10 cellular contexts compared by ENCODE assay signal in the genomic region with DNA sequence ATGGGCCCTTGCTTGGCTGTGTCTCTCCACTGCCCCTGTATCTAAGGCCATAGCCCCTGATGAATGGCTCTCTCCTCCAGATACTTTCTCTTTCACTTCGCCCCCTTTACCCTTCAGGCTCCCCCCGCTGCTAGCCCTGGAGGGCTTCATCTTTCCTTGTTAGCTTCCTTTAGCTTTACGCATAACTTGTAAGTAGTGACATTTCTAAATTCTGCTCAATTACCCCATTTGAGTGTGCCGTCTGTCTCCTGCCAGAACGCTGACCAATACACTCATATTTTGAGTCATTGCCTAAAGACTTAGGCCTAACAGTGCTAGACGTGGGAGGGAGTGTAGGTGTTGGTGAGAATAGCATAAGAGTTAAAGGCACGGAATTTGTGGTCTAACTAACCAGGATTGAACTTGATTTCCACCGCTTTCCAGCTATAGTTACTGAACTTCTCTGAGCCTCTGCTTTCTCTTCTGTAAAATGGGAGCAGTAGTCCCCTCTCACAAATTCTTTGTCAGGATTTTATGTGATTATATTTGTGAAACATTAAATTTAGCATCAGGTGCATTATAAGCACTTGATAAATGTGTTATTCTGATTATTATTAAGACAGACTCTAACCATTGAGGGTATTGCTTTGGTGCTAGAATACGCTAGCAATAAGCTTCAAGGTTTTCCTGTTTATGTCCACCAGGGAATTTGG.
DNase-seq lines count a peak whose midpoint lies in the region; ATAC-seq, FAIRE-seq and TF ChIP-seq lines count a peak whose summit lies in the region.
"Had no signal": no experiment of that assay in that cellular context is flagged by ENCODE, and none has a peak within 500 bp of the region (broad histone marks: within the 10 kb centered on the region; RNA-seq: fewer than 3 reads in every experiment).

No MANE protein-coding gene starts in this region.

- no peak for FAIRE-seq in D721Med (lab: Jason Lieb, UNC)

- H3K36me3 ChIP-seq in hepatocyte (replicated peaks; ENCODE audit: insufficient read depth, low read depth): no peaks in the 10 kb centered on the region

- H3K4me2 ChIP-seq in hepatocyte: no peak overlapping the region

- ATAC-seq in GM21737 (IDR thresholded peaks at IDR 0.05; ENCODE audit: unreplicated experiment): peak; percentile 75
- ATAC-seq in stimulated activated naive CD8-positive, alpha-beta T cell treated with anti-CD3 and anti-CD28 coated beads, Interleukin-15, Interleukin-2, amounts not matched to agents 100 U/mL and 50 U/mL, for 24 hours: peak; percentile 82
- ATAC-seq: HCT116 had no signal

- H3K9me3 ChIP-seq in hepatocyte (ENCODE audit: low read depth): no peaks in the 10 kb centered on the region

- H3K4me1 Mint-ChIP-seq in T-helper 2 cell treated with Interferon-gamma antibody and Interleukin-4, amounts not matched to agents 5 μg/mL and 100 μg/mL, for 36 hours (ENCODE audit: low read depth): peaks cover 30% of the 10 kb centered on the region
- H3K4me1 Mint-ChIP-seq in immature natural killer cell: peaks cover 27 to 49% of the 10 kb centered on the region in 2 donors

- no peaks in the 10 kb centered on the region for H4K20me1 ChIP-seq in hepatocyte (ENCODE audit: insufficient read depth, poor library complexity, severe bottlenecking)

- WGBS in hepatocyte (ENCODE audit: low lambda C conversion rate, missing lambda C conversion rate): 92% methylated on average over 9 of the region's 9 CpGs

- peak overlapping the region; percentile 77 for H3K4me3 Mint-ChIP-seq in T-helper 2 cell treated with Interferon-gamma antibody and Interleukin-4, amounts not matched to agents 5 μg/mL and 100 μg/mL, for 36 hours
- peak overlapping the region; percentile 64 to 91 (median 76) for H3K4me3 Mint-ChIP-seq in immature natural killer cell

- peak overlapping the region; percentile 72 for H3K27ac Mint-ChIP-seq in T-helper 2 cell treated with Interferon-gamma antibody and Interleukin-4, amounts not matched to agents 5 μg/mL and 100 μg/mL, for 36 hours
- peak overlapping the region; percentile 12 to 95 (median 84) for H3K27ac Mint-ChIP-seq in immature natural killer cell

- no peaks in the 10 kb centered on the region for H3K27me3 ChIP-seq in hepatocyte

- H3K4me1 ChIP-seq in hepatocyte (ENCODE audit: insufficient read depth): peaks cover 34% of the 10 kb centered on the region

- H3K9me3 Mint-ChIP-seq in T-helper 2 cell treated with Interferon-gamma antibody and Interleukin-4, amounts not matched to agents 5 μg/mL and 100 μg/mL, for 36 hours: peaks cover 4% of the 10 kb centered on the region
- H3K9me3 Mint-ChIP-seq in immature natural killer cell: no peaks in the 10 kb centered on the region

- no peak for TF ChIP-seq CTCF in GM10266 (IDR thresholded peaks at IDR 0.05; ENCODE audit: control insufficient read depth, insufficient read depth, low read depth, missing control alignments)
- TF ChIP-seq CTCF in hepatocyte (IDR thresholded peaks at IDR 0.05; ENCODE audit: poor library complexity): no peak
- TF ChIP-seq CTCF in D721Med (IDR thresholded peaks at IDR 0.05; ENCODE audit: insufficient read depth, missing control alignments): no peak

- H3K4me3 ChIP-seq in hepatocyte: no peak overlapping the region

- H3K79me2 ChIP-seq in hepatocyte: no peaks in the 10 kb centered on the region

- DNase-seq in GM10266 (ENCODE audit: extremely low spot score): peak; percentile 52
- peak; percentile 83 for DNase-seq in T-helper 2 cell treated with Interferon-gamma antibody and Interleukin-4, amounts not matched to agents 5 μg/mL and 100 μg/mL, for 36 hours (ENCODE audit: low spot score)
- DNase-seq in immature natural killer cell: peak; percentile 20 to 42 (median 32)
- DNase-seq in stimulated activated naive CD8-positive, alpha-beta T cell treated with anti-CD3 and anti-CD28 coated beads, Interleukin-15, Interleukin-2, amounts not matched to agents 100 U/mL and 50 U/mL, for 24 hours: peak; percentile 66
- no peak for DNase-seq in NCI-H1092 treated with DMSO at 0.1 percent for 48 hours (lab: John Stamatoyannopoulos, UW)
- no peak for DNase-seq in hepatocyte (ENCODE audit: low spot score)
- no peak for DNase-seq in D721Med (ENCODE audit: insufficient read length, low spot score)

- no peaks in the 10 kb centered on the region for H3K36me3 Mint-ChIP-seq in T-helper 2 cell treated with Interferon-gamma antibody and Interleukin-4, amounts not matched to agents 5 μg/mL and 100 μg/mL, for 36 hours (ENCODE audit: low read depth)
- H3K36me3 Mint-ChIP-seq in immature natural killer cell: no peaks in the 10 kb centered on the region

- H3K9me2 ChIP-seq in hepatocyte (replicated peaks; ENCODE audit: insufficient read depth): no peaks in the 10 kb centered on the region

- no peak overlapping the region for H3K27ac ChIP-seq in hepatocyte
- H3K27ac ChIP-seq: epithelial cell of prostate had no signal

- H3K27me3 Mint-ChIP-seq in T-helper 2 cell treated with Interferon-gamma antibody and Interleukin-4, amounts not matched to agents 5 μg/mL and 100 μg/mL, for 36 hours (ENCODE audit: low read depth): no peaks in the 10 kb centered on the region
- peaks cover 2 to 5% (median 5%) of the 10 kb centered on the region in 3 donors for H3K27me3 Mint-ChIP-seq in immature natural killer cell (ENCODE audit: low read depth in 3 of 3)

- no peak overlapping the region for H2AFZ ChIP-seq in hepatocyte

Comparison
In these comparisons a context has a peak if more than half of its experiments do, and no peak if none do; other contexts are left out.
1. DNase-seq: peak in GM10266 (single experiment), T-helper 2 cell treated with Interferon-gamma antibody and Interleukin-4, amounts not matched to agents 5 μg/mL and 100 μg/mL, for 36 hours (single experiment), immature natural killer cell (3 of 3) and stimulated activated naive CD8-positive, alpha-beta T cell treated with anti-CD3 and anti-CD28 coated beads, Interleukin-15, Interleukin-2, amounts not matched to agents 100 U/mL and 50 U/mL, for 24 hours (single experiment); none in NCI-H1092 treated with DMSO at 0.1 percent for 48 hours (single experiment), hepatocyte (single experiment) and D721Med (single experiment).